ENCODE assay signal across 10 cellular contexts in genomic region chr9:2260401-2261306, GRCh38.
DNase-seq lines count a peak whose midpoint lies in the region; ATAC-seq, FAIRE-seq and TF ChIP-seq lines count a peak whose summit lies in the region.
"Had no signal": no experiment of that assay in that cellular context is flagged by ENCODE, and none has a peak within 500 bp of the region (broad histone marks: within the 10 kb centered on the region; RNA-seq: fewer than 3 reads in every experiment).

No MANE protein-coding gene starts in this region.

- no peaks in the 10 kb centered on the region for H3K36me3 Mint-ChIP-seq in Calu3 (ENCODE audit: insufficient read depth, unreplicated experiment)
- H3K36me3 Mint-ChIP-seq in astrocyte (ENCODE audit: low read depth, unreplicated experiment), result no peaks in the 10 kb centered on the region
- peaks cover 9% of the 10 kb centered on the region for H3K36me3 Mint-ChIP-seq in nephron progenitor cell (ENCODE audit: low read depth)
- no peaks in the 10 kb centered on the region for H3K36me3 Mint-ChIP-seq in CD8-positive, alpha-beta memory T cell
- H3K36me3 Mint-ChIP-seq: stimulated activated memory B cell treated with anti-CD40 and anti-IgM and Interleukin-4, amounts not matched to agents 10 μg/mL and 1 μg/mL and 100 μg/mL, for 72 hours had no signal

- DNase-seq in Calu3 (peak; percentile 7), M059J (ENCODE audit: low read depth) (peak; percentile 68), astrocyte (ENCODE audit: low read depth) (peak; percentile 54), nephron progenitor cell (no peak), NOMO-1 (lab: John Stamatoyannopoulos, UW; ENCODE audit: unreplicated experiment in 2 of 2) (no peak)
- no peak for DNase-seq in CD8-positive, alpha-beta memory T cell
- DNase-seq: activated CD4-positive, alpha-beta T cell treated with anti-CD3 and anti-CD28 coated beads, Interleukin-2, amount 10 ng/mL, durations not matched to agents 24 days and 14 days had no signal

- H3K4me3 ChIP-seq in astrocyte (ENCODE audit: insufficient read depth, low read depth, low read length), result no peak overlapping the region
- no peak overlapping the region for H3K4me3 ChIP-seq in CD8-positive, alpha-beta memory T cell (ENCODE audit: low read length)

- intact Hi-C loops in Calu3 (cut with micrococcal nuclease; ENCODE audit: unreplicated experiment), result no loop called here

- H3K9ac ChIP-seq in astrocyte (ENCODE audit: low read length), result peak overlapping the region; percentile 13

- peak overlapping the region; percentile 31 for H3K4me2 ChIP-seq in astrocyte (ENCODE audit: low read length)

- CTCF ChIA-PET in Calu3 (lab: Charles Lee), result no interaction called here
- CTCF ChIA-PET in CD8-positive, alpha-beta memory T cell (lab: Charles Lee), result no interaction called here

- H3K27ac Mint-ChIP-seq in Calu3 (ENCODE audit: unreplicated experiment) (no peak overlapping the region), astrocyte (ENCODE audit: unreplicated experiment) (no peak overlapping the region), nephron progenitor cell (peak overlapping the region; percentile 41)
- no peak overlapping the region for H3K27ac Mint-ChIP-seq in CD8-positive, alpha-beta memory T cell
- H3K27ac Mint-ChIP-seq: activated CD4-positive, alpha-beta T cell treated with anti-CD3 and anti-CD28 coated beads, Interleukin-2, amount 10 ng/mL, durations not matched to agents 24 days and 14 days; stimulated activated memory B cell treated with anti-CD40 and anti-IgM and Interleukin-4, amounts not matched to agents 10 μg/mL and 1 μg/mL and 100 μg/mL, for 72 hours had no signal

- TF ChIP-seq CTCF in Calu3 (IDR thresholded peaks at IDR 0.05; ENCODE audit: unreplicated experiment), result no peak
- no peak for TF ChIP-seq CTCF in astrocyte (IDR thresholded peaks at IDR 0.05; ENCODE audit: insufficient read depth, low read depth, low read length)
- no peak for TF ChIP-seq CTCF in nephron progenitor cell (IDR thresholded peaks at IDR 0.05)

- H3K9me3 Mint-ChIP-seq in Calu3 (ENCODE audit: low read depth, unreplicated experiment) (no peaks in the 10 kb centered on the region), astrocyte (ENCODE audit: unreplicated experiment) (no peaks in the 10 kb centered on the region), nephron progenitor cell (peaks cover 17% of the 10 kb centered on the region)
- H3K9me3 Mint-ChIP-seq in CD8-positive, alpha-beta memory T cell, result no peaks in the 10 kb centered on the region
- H3K9me3 Mint-ChIP-seq: activated CD4-positive, alpha-beta T cell treated with anti-CD3 and anti-CD28 coated beads, Interleukin-2, amount 10 ng/mL, durations not matched to agents 24 days and 14 days; stimulated activated memory B cell treated with anti-CD40 and anti-IgM and Interleukin-4, amounts not matched to agents 10 μg/mL and 1 μg/mL and 100 μg/mL, for 72 hours had no signal

- H3K4me1 ChIP-seq in astrocyte (ENCODE audit: insufficient read depth, low read length), result peaks cover 12% of the 10 kb centered on the region
- H3K4me1 ChIP-seq in CD8-positive, alpha-beta memory T cell (ENCODE audit: insufficient read depth, low read length), result no peaks in the 10 kb centered on the region

- no peaks in the 10 kb centered on the region for H3K9me3 ChIP-seq in astrocyte (ENCODE audit: insufficient read depth, low read depth, low read length)
- H3K9me3 ChIP-seq in CD8-positive, alpha-beta memory T cell (ENCODE audit: low read length), result no peaks in the 10 kb centered on the region

- POLR2A ChIA-PET in CD8-positive, alpha-beta memory T cell (lab: Charles Lee), result no interaction called here

- H3K27me3 Mint-ChIP-seq in Calu3 (ENCODE audit: unreplicated experiment), result no peaks in the 10 kb centered on the region
- peaks cover 4% of the 10 kb centered on the region for H3K27me3 Mint-ChIP-seq in astrocyte (ENCODE audit: low read depth, unreplicated experiment)
- no peaks in the 10 kb centered on the region for H3K27me3 Mint-ChIP-seq in nephron progenitor cell (ENCODE audit: low read depth, poor library complexity)
- peaks cover 2 to 5% of the 10 kb centered on the region in 2 donors for H3K27me3 Mint-ChIP-seq in CD8-positive, alpha-beta memory T cell
- H3K27me3 Mint-ChIP-seq: stimulated activated memory B cell treated with anti-CD40 and anti-IgM and Interleukin-4, amounts not matched to agents 10 μg/mL and 1 μg/mL and 100 μg/mL, for 72 hours had no signal

- ATAC-seq in HG03571 (IDR thresholded peaks at IDR 0.05; ENCODE audit: unreplicated experiment) (no peak), GM21576 (IDR thresholded peaks at IDR 0.05; ENCODE audit: unreplicated experiment) (no peak)
- ATAC-seq: stimulated activated memory B cell treated with anti-CD40 and anti-IgM and Interleukin-4, amounts not matched to agents 10 μg/mL and 1 μg/mL and 100 μg/mL, for 72 hours had no signal

- no peak overlapping the region for H3K27ac ChIP-seq in astrocyte (ENCODE audit: low read depth, low read length)
- H3K27ac ChIP-seq in CD8-positive, alpha-beta memory T cell (ENCODE audit: low read depth, low read length), result no peak overlapping the region

- H3K79me2 ChIP-seq in astrocyte (ENCODE audit: insufficient read depth, low read length), result no peaks in the 10 kb centered on the region

- H3K27me3 ChIP-seq in astrocyte (ENCODE audit: insufficient read depth, low read length), result no peaks in the 10 kb centered on the region
- no peaks in the 10 kb centered on the region for H3K27me3 ChIP-seq in CD8-positive, alpha-beta memory T cell (ENCODE audit: insufficient read depth, low read length, poor library complexity, severe bottlenecking)

- H3K4me3 Mint-ChIP-seq in Calu3 (ENCODE audit: low read depth, unreplicated experiment) (no peak overlapping the region), astrocyte (ENCODE audit: unreplicated experiment) (no peak overlapping the region), nephron progenitor cell (no peak overlapping the region)
- no peak overlapping the region for H3K4me3 Mint-ChIP-seq in CD8-positive, alpha-beta memory T cell
- H3K4me3 Mint-ChIP-seq: activated CD4-positive, alpha-beta T cell treated with anti-CD3 and anti-CD28 coated beads, Interleukin-2, amount 10 ng/mL, durations not matched to agents 24 days and 14 days; stimulated activated memory B cell treated with anti-CD40 and anti-IgM and Interleukin-4, amounts not matched to agents 10 μg/mL and 1 μg/mL and 100 μg/mL, for 72 hours had no signal

- BruUV-seq in Calu3 (replicated peaks; lab: Mats Ljungman, UMichigan), result no TSS peak

- peak overlapping the region; percentile 22 for H2AFZ ChIP-seq in astrocyte (ENCODE audit: low read depth, low read length)

- no peaks in the 10 kb centered on the region for H3K36me3 ChIP-seq in astrocyte (ENCODE audit: insufficient read depth, low read length)
- no peaks in the 10 kb centered on the region for H3K36me3 ChIP-seq in CD8-positive, alpha-beta memory T cell (ENCODE audit: insufficient read depth, low read length)

- no peaks in the 10 kb centered on the region for H4K20me1 ChIP-seq in astrocyte (ENCODE audit: insufficient read depth, low read length)

- no peak for FAIRE-seq in astrocyte (lab: Jason Lieb, UNC)

- H3K4me1 Mint-ChIP-seq in Calu3 (ENCODE audit: low read depth, unreplicated experiment) (peaks cover 16% of the 10 kb centered on the region), astrocyte (ENCODE audit: low read depth, unreplicated experiment) (peaks cover 6% of the 10 kb centered on the region), nephron progenitor cell (peaks cover 35% of the 10 kb centered on the region)
- H3K4me1 Mint-ChIP-seq in CD8-positive, alpha-beta memory T cell, result peaks cover 8 to 9% (median 8%) of the 10 kb centered on the region in 3 donors
- H3K4me1 Mint-ChIP-seq: activated CD4-positive, alpha-beta T cell treated with anti-CD3 and anti-CD28 coated beads, Interleukin-2, amount 10 ng/mL, durations not matched to agents 24 days and 14 days had no signal

Comparison
In these comparisons a context has a peak if more than half of its experiments do, and no peak if none do; other contexts are left out.
1. DNase-seq: peak in Calu3 (single experiment), M059J (single experiment) and astrocyte (single experiment); none in nephron progenitor cell (single experiment), CD8-positive, alpha-beta memory T cell (0 of 5) and NOMO-1 (0 of 2).